26 cellular contexts compared by ENCODE assay signal in genomic region chr20:49995586-49995985, GRCh38. TPM values are rescaled to one million over a fixed set of nuclear protein-coding genes. Genes with fewer than 3 reads are reported as not detected.
"Had no signal": no experiment of that assay in that cellular context is flagged by ENCODE, and none has a peak within 500 bp of the region (broad histone marks: within the 10 kb centered on the region; RNA-seq: fewer than 3 reads in every experiment).

No MANE protein-coding gene starts in this region.

- ATAC-seq: effector memory CD8-positive, alpha-beta T cell; esophagus mucosa; foreskin keratinocyte; gastrocnemius medialis; gastroesophageal sphincter; heart left ventricle; heart right ventricle had no signal

- H3K36me3 ChIP-seq: colonic mucosa, esophagus muscularis mucosa, esophagus squamous epithelium, gastrocnemius medialis, gastroesophageal sphincter, heart left ventricle, heart right ventricle had no signal

- DNase-seq: colonic mucosa; cortex of kidney; dermis blood vessel endothelial cell; dorsolateral prefrontal cortex; effector CD4-positive, alpha-beta T cell; effector CD8-positive, alpha-beta T cell; effector memory CD4-positive, alpha-beta T cell; effector memory CD8-positive, alpha-beta T cell; endodermal cell; erythroblast; esophagus squamous epithelium; foreskin fibroblast; foreskin keratinocyte; foreskin melanocyte; gastrocnemius medialis; glutamatergic neuron; head of caudate nucleus; heart left ventricle; heart right ventricle had no signal

- H3K27ac ChIP-seq: colonic mucosa, coronary artery, dorsolateral prefrontal cortex, epithelial cell of prostate, esophagus muscularis mucosa, esophagus squamous epithelium, foreskin keratinocyte, gastrocnemius medialis, gastroesophageal sphincter, heart left ventricle, heart right ventricle had no signal

- H3K9me3 Mint-ChIP-seq: dendritic cell treated with granulocyte-macrophage colony-stimulating factor and Interleukin-4, amounts not matched to agents 40 ng/mL and 50 ng/mL, for 4 days; effector memory CD8-positive, alpha-beta T cell; endodermal cell had no signal

- H3K9me3 ChIP-seq: colonic mucosa, esophagus muscularis mucosa, esophagus squamous epithelium, gastrocnemius medialis, gastroesophageal sphincter, heart left ventricle, heart right ventricle had no signal

- H3K27ac Mint-ChIP-seq: dendritic cell treated with granulocyte-macrophage colony-stimulating factor and Interleukin-4, amounts not matched to agents 40 ng/mL and 50 ng/mL, for 4 days; effector memory CD8-positive, alpha-beta T cell; endodermal cell had no signal

- H3K4me3 ChIP-seq: colonic mucosa, coronary artery, dorsolateral prefrontal cortex, esophagus muscularis mucosa, esophagus squamous epithelium, gastrocnemius medialis, gastroesophageal sphincter, heart left ventricle, heart right ventricle had no signal

- H3K4me3 Mint-ChIP-seq: dendritic cell treated with granulocyte-macrophage colony-stimulating factor and Interleukin-4, amounts not matched to agents 40 ng/mL and 50 ng/mL, for 4 days; effector memory CD8-positive, alpha-beta T cell; endodermal cell had no signal

- H3K4me1 ChIP-seq: colonic mucosa, foreskin keratinocyte had no signal

- H3K27me3 ChIP-seq: colonic mucosa, dorsolateral prefrontal cortex, esophagus muscularis mucosa, esophagus squamous epithelium, gastrocnemius medialis, gastroesophageal sphincter, heart left ventricle, heart right ventricle had no signal

RNA-seq across cellular contexts. Expression of gene SNAI1, which starts 12.8 kb away (rescaled TPM):
- total RNA-seq: frontal cortex had no signal
